Comparison of ENCODE assay signal across 8 cellular contexts in genomic region chr6:70566751-70567382, GRCh38. TPM values are rescaled to one million over a fixed set of nuclear protein-coding genes. Genes with fewer than 3 reads are reported as not detected.
DNase-seq lines count a peak whose midpoint lies in the region; ATAC-seq and TF ChIP-seq lines count a peak whose summit lies in the region.

SDHAF4 (plus strand) TSS chr6:70566930; CDS start chr6:70566941, 11 bp downstream.

- H3K4me1 Mint-ChIP-seq in Calu3 (ENCODE audit: low read depth, unreplicated experiment), result peaks cover 7% of the 10 kb centered on the region
- peaks cover 14% of the 10 kb centered on the region for H3K4me1 Mint-ChIP-seq in endodermal cell

- H3K9me3 Mint-ChIP-seq in Calu3 (ENCODE audit: low read depth, unreplicated experiment) (no peaks in the 10 kb centered on the region), endodermal cell (peaks cover 9% of the 10 kb centered on the region)

- TF ChIP-seq CTCF in Calu3 (IDR thresholded peaks at IDR 0.05; ENCODE audit: unreplicated experiment) (no peak), endodermal cell (conservative IDR thresholded peaks at IDR 0.05) (peak; percentile 19)

- H3K36me3 Mint-ChIP-seq in Calu3 (ENCODE audit: insufficient read depth, unreplicated experiment), result peaks cover 22% of the 10 kb centered on the region
- peaks cover 13% of the 10 kb centered on the region for H3K36me3 Mint-ChIP-seq in endodermal cell (ENCODE audit: low read depth)

- DNase-seq in Calu3 (peak; percentile 97), HUDEP-2 (lab: John Stamatoyannopoulos, UW; ENCODE audit: unreplicated experiment in 76 of 76) (peak in 75 of 76 experiments; percentile 74 to 97 (median 92)), NOMO-1 treated with dmso at 0.1 percent for 144 hours (lab: John Stamatoyannopoulos, UW; ENCODE audit: unreplicated experiment) (peak; percentile 75), endodermal cell (peak; percentile 98)
- peak; percentile 84 for DNase-seq in activated CD8-positive, alpha-beta memory T cell treated with anti-CD3 and anti-CD28 coated beads, Interleukin-2, amount 50 U/mL, for 1 hour (ENCODE audit: extremely low read depth)
- DNase-seq in stimulated activated CD8-positive, alpha-beta memory T cell treated with anti-CD3 and anti-CD28 coated beads, Interleukin-15, amount 100 ng/mL, for 24 hours (ENCODE audit: low read depth), result peak; percentile 83

- peak within 1 kb of the TSS; percentile 69 for H3K9ac ChIP-seq in endodermal cell (ENCODE audit: extremely low read depth, low read length, poor library complexity, severe bottlenecking)

- H3K9me3 ChIP-seq in endodermal cell (ENCODE audit: control insufficient read depth, low read length), result peaks cover 19% of the 10 kb centered on the region
- peaks cover 4% of the 10 kb centered on the region for H3K9me3 ChIP-seq in mesodermal cell (ENCODE audit: control insufficient read depth, low read length)

- ATAC-seq in GM21390 (IDR thresholded peaks at IDR 0.05; ENCODE audit: unreplicated experiment), result peak; percentile 99

- intact Hi-C loops in Calu3 (cut with micrococcal nuclease; ENCODE audit: unreplicated experiment), result loop anchor here (2.0 to 5.0 kb wide), 3 partner anchors 100 to 255 kb away; partner anchors contain the start of gene SMAP1

- CTCF ChIA-PET in Calu3 (lab: Charles Lee), result interaction anchor here (1.0 to 2.0 kb wide), 5 partner anchors 9 to 346 kb away, joined by 3 to 7 read pairs (median 3); partner anchors contain the start of gene SMAP1

- H3K4me3 ChIP-seq in endodermal cell (ENCODE audit: low read length), result peak within 1 kb of the TSS; percentile 91
- H3K4me3 ChIP-seq in mesodermal cell (ENCODE audit: extremely low read depth, insufficient read depth, low read length, poor library complexity, severe bottlenecking), result peak within 1 kb of the TSS; percentile 72

- H3K4me1 ChIP-seq in endodermal cell (ENCODE audit: control insufficient read depth, insufficient read depth, low read length), result peaks cover 4% of the 10 kb centered on the region
- H3K4me1 ChIP-seq in mesodermal cell (ENCODE audit: control insufficient read depth, insufficient read depth, low read length, poor library complexity, severe bottlenecking), result no peaks in the 10 kb centered on the region

- 2% methylated on average over 8 to 49 of the region's 49 CpGs for WGBS in endodermal cell (ENCODE audit: insufficient coverage in 1 of 2, insufficient read length in 1 of 2), 2 experiments
- 1% methylated on average over 34 to 38 of the region's 49 CpGs for WGBS in mesodermal cell (ENCODE audit: insufficient coverage in 2 of 2), 2 experiments

- H3K36me3 ChIP-seq in endodermal cell (ENCODE audit: control insufficient read depth, insufficient read depth, low read length) (peaks cover 12% of the 10 kb centered on the region), mesodermal cell (ENCODE audit: control insufficient read depth, insufficient read depth, low read length) (peaks cover 11% of the 10 kb centered on the region)

- H3K27me3 Mint-ChIP-seq in Calu3 (ENCODE audit: unreplicated experiment) (no peaks in the 10 kb centered on the region), endodermal cell (ENCODE audit: insufficient read depth) (peaks cover 10% of the 10 kb centered on the region)

- H3K27ac Mint-ChIP-seq in Calu3 (ENCODE audit: unreplicated experiment) (peak within 1 kb of the TSS; percentile 39), endodermal cell (peak within 1 kb of the TSS; percentile 82)

- H3K27me3 ChIP-seq in endodermal cell (ENCODE audit: control insufficient read depth, insufficient read depth, low read length, poor library complexity, severe bottlenecking), result no peaks in the 10 kb centered on the region

- TSS peak; percentile 35 for BruUV-seq in Calu3 (replicated peaks; lab: Mats Ljungman, UMichigan)

- H3K27ac ChIP-seq in endodermal cell (ENCODE audit: low read depth, low read length) (no peak within 1 kb of the TSS), mesodermal cell (ENCODE audit: low read depth, low read length, severe bottlenecking) (peak within 1 kb of the TSS; percentile 54)

- peak within 1 kb of the TSS; percentile 72 for H3K4me3 Mint-ChIP-seq in Calu3 (ENCODE audit: low read depth, unreplicated experiment)
- H3K4me3 Mint-ChIP-seq in endodermal cell, result peak within 1 kb of the TSS; percentile 72

RNA-seq across cellular contexts. Expression of gene SDHAF4, which starts in this region (rescaled TPM):
- total RNA-seq in Calu3 (2022) (13.3 and 21.0 TPM in 2 replicates), endodermal cell (10 to 100 TPM; 23.5 to 47.4 TPM)
- polyA plus RNA-seq in endodermal cell (2013, experiment 1 of 2), result 29.4 TPM
- polyA plus RNA-seq in endodermal cell (2013, experiment 2 of 2), result 30.1 TPM
- polyA plus RNA-seq in mesodermal cell (2013, experiment 1 of 2), result 28.1 TPM
- polyA plus RNA-seq in mesodermal cell (2013, experiment 2 of 2), result 32.0 TPM
